ENCODE assay signal across 23 cellular contexts in genomic region chr10:20682782-20683181, GRCh38.
"Had no signal": no experiment of that assay in that cellular context is flagged by ENCODE, and none has a peak within 500 bp of the region (broad histone marks: within the 10 kb centered on the region; RNA-seq: fewer than 3 reads in every experiment).

No MANE protein-coding gene starts in this region.

- H2AFZ ChIP-seq: neural progenitor cell had no signal

- H3K27me3 Mint-ChIP-seq: activated CD4-positive, alpha-beta memory T cell treated with anti-CD3 and anti-CD28 coated beads, Interleukin-2, amount 10 ng/mL, durations not matched to agents 7 days and 5 days; activated CD4-positive, alpha-beta T cell treated with anti-CD3 and anti-CD28 coated beads, Interleukin-2, amount 10 ng/mL, durations not matched to agents 24 days and 14 days; activated CD8-positive, alpha-beta memory T cell treated with anti-CD3 and anti-CD28 coated beads, Interleukin-2, amount 10 ng/mL, durations not matched to agents 7 days and 5 days; central memory CD8-positive, alpha-beta T cell; dendritic cell treated with granulocyte-macrophage colony-stimulating factor and Interleukin-4, amounts not matched to agents 40 ng/mL and 50 ng/mL, for 4 days; naive B cell; T-helper 17 cell had no signal

- H3K9me3 ChIP-seq: esophagus squamous epithelium, suprapubic skin, tibial artery had no signal

- H3K4me3 Mint-ChIP-seq: activated CD4-positive, alpha-beta memory T cell treated with anti-CD3 and anti-CD28 coated beads, Interleukin-2, amount 10 ng/mL, durations not matched to agents 7 days and 5 days; activated CD4-positive, alpha-beta T cell treated with anti-CD3 and anti-CD28 coated beads, Interleukin-2, amount 10 ng/mL, durations not matched to agents 24 days and 14 days; activated CD8-positive, alpha-beta memory T cell treated with anti-CD3 and anti-CD28 coated beads, Interleukin-2, amount 10 ng/mL, durations not matched to agents 7 days and 5 days; activated naive CD8-positive, alpha-beta T cell; central memory CD8-positive, alpha-beta T cell; dendritic cell treated with granulocyte-macrophage colony-stimulating factor and Interleukin-4, amounts not matched to agents 40 ng/mL and 50 ng/mL, for 4 days; naive B cell; neural progenitor cell; T-helper 17 cell had no signal

- H3K4me1 Mint-ChIP-seq: activated CD4-positive, alpha-beta memory T cell treated with anti-CD3 and anti-CD28 coated beads, Interleukin-2, amount 10 ng/mL, durations not matched to agents 7 days and 5 days; activated CD4-positive, alpha-beta T cell treated with anti-CD3 and anti-CD28 coated beads, Interleukin-2, amount 10 ng/mL, durations not matched to agents 24 days and 14 days; activated CD8-positive, alpha-beta memory T cell treated with anti-CD3 and anti-CD28 coated beads, Interleukin-2, amount 10 ng/mL, durations not matched to agents 7 days and 5 days; central memory CD8-positive, alpha-beta T cell; naive B cell; T-helper 17 cell had no signal

- ATAC-seq: activated CD4-positive, CD25-positive, alpha-beta regulatory T cell treated with anti-CD3 and anti-CD28 coated beads, Interleukin-2, amount 50 U/mL, for 24 hours; activated CD8-positive, alpha-beta memory T cell treated with anti-CD3 and anti-CD28 coated beads, Interleukin-2, amount 10 ng/mL, durations not matched to agents 7 days and 5 days; left ventricle myocardium superior; right cardiac atrium; T-helper 17 cell had no signal

- H3K4me3 ChIP-seq: esophagus squamous epithelium, neural progenitor cell, spleen, suprapubic skin, tibial artery had no signal

- H3K9ac ChIP-seq: neural progenitor cell had no signal

- DNase-seq: activated CD4-positive, alpha-beta memory T cell treated with anti-CD3 and anti-CD28 coated beads, Interleukin-2, amount 10 ng/mL, durations not matched to agents 7 days and 5 days; activated CD4-positive, alpha-beta T cell treated with anti-CD3 and anti-CD28 coated beads, Interleukin-2, amount 10 ng/mL, durations not matched to agents 24 days and 14 days; activated CD8-positive, alpha-beta memory T cell treated with anti-CD3 and anti-CD28 coated beads, Interleukin-2, amount 10 ng/mL, durations not matched to agents 7 days and 5 days; activated naive CD4-positive, alpha-beta T cell treated with Interleukin-2 at 50 U/mL for 16 hours; activated T-cell treated with anti-CD3 and anti-CD28 coated beads, Interleukin-2, amount 50 U/mL, for 48 hours; anterior cingulate cortex; esophagus squamous epithelium; foreskin melanocyte; left ventricle myocardium superior; naive B cell; right cardiac atrium; spleen; stimulated activated naive CD4-positive, alpha-beta T cell; T-helper 17 cell; T1000; tibial artery; WERI-Rb-1 had no signal

- H3K4me1 ChIP-seq: esophagus squamous epithelium, neural progenitor cell, spleen, suprapubic skin, tibial artery had no signal

- H3K27ac Mint-ChIP-seq: activated CD4-positive, alpha-beta memory T cell treated with anti-CD3 and anti-CD28 coated beads, Interleukin-2, amount 10 ng/mL, durations not matched to agents 7 days and 5 days; activated CD4-positive, alpha-beta T cell treated with anti-CD3 and anti-CD28 coated beads, Interleukin-2, amount 10 ng/mL, durations not matched to agents 24 days and 14 days; activated CD8-positive, alpha-beta memory T cell treated with anti-CD3 and anti-CD28 coated beads, Interleukin-2, amount 10 ng/mL, durations not matched to agents 7 days and 5 days; activated naive CD8-positive, alpha-beta T cell; dendritic cell treated with granulocyte-macrophage colony-stimulating factor and Interleukin-4, amounts not matched to agents 40 ng/mL and 50 ng/mL, for 4 days; neural progenitor cell; T-helper 17 cell had no signal

- H3K27me3 ChIP-seq: esophagus squamous epithelium, neural progenitor cell, spleen, suprapubic skin, tibial artery had no signal

- H3K4me2 ChIP-seq: neural progenitor cell had no signal

- H3K36me3 Mint-ChIP-seq: activated CD8-positive, alpha-beta memory T cell treated with anti-CD3 and anti-CD28 coated beads, Interleukin-2, amount 10 ng/mL, durations not matched to agents 7 days and 5 days; activated naive CD8-positive, alpha-beta T cell; naive B cell; neural progenitor cell had no signal

- H3K27ac ChIP-seq: esophagus squamous epithelium, neural progenitor cell, spleen, suprapubic skin, tibial artery, WERI-Rb-1 had no signal

- H3K36me3 ChIP-seq: esophagus squamous epithelium, neural progenitor cell, spleen, suprapubic skin, tibial artery, WERI-Rb-1 had no signal
